25 cellular contexts compared by ENCODE assay signal in genomic region chr11:76334826-76335389, GRCh38. TPM values are rescaled to one million over a fixed set of nuclear protein-coding genes. Genes with fewer than 3 reads are reported as not detected.
DNase-seq lines count a peak whose midpoint lies in the region; ATAC-seq, FAIRE-seq and TF ChIP-seq lines count a peak whose summit lies in the region.
"Had no signal": no experiment of that assay in that cellular context is flagged by ENCODE, and none has a peak within 500 bp of the region (broad histone marks: within the 10 kb centered on the region; RNA-seq: fewer than 3 reads in every experiment).

No MANE protein-coding gene starts in this region.

- H2AFZ ChIP-seq in HepG2 (ENCODE audit: low read length): no peak overlapping the region

- H3K4me3 ChIP-seq in HepG2 (replicated peaks in 1 of 3; ENCODE audit: insufficient read depth in 1 of 3, low read depth in 2 of 3, low read length in 3 of 3) (no peak overlapping the region), right lobe of liver (no peak overlapping the region)
- H3K4me3 ChIP-seq: MG63, SJSA1 had no signal

- CTCF ChIA-PET in HepG2 (lab: Yijun Ruan, JAX; ENCODE audit: low intra/inter-chr PET ratio, low total read pairs): no interaction called here

- TF ChIP-seq RAD21 in HepG2 (CRISPR knock-in tag; IDR thresholded peaks at IDR 0.05): no peak
- TF ChIP-seq RAD21 in Ishikawa (IDR thresholded peaks at IDR 0.05; ENCODE audit: low read depth): no peak

- H3K27me3 ChIP-seq in HepG2 (ENCODE audit: control insufficient read depth in 1 of 2, insufficient read depth in 2 of 2, low read length in 2 of 2): no peaks in the 10 kb centered on the region
- H3K27me3 ChIP-seq in right lobe of liver: no peaks in the 10 kb centered on the region
- H3K27me3 ChIP-seq: MG63, SJSA1 had no signal

- TF ChIP-seq EP300 in HepG2 (IDR thresholded peaks at IDR 0.05; ENCODE audit: low read depth in 2 of 2, low read length in 2 of 2) (no peak), HepG2 (CRISPR knock-in tag; IDR thresholded peaks at IDR 0.05; ENCODE audit: borderline replicate concordance) (no peak), Ishikawa (IDR thresholded peaks at IDR 0.05; ENCODE audit: borderline replicate concordance) (no peak)

- H3K27ac ChIP-seq in HepG2 (ENCODE audit: extremely low read length, insufficient read depth, low read length) (no peak overlapping the region), right lobe of liver (no peak overlapping the region)
- H3K27ac ChIP-seq: SJSA1 had no signal

- TF ChIP-seq CTCF in HepG2 (CRISPR knock-in tag; IDR thresholded peaks at IDR 0.05): no peak
- no peak for TF ChIP-seq CTCF in right lobe of liver (IDR thresholded peaks at IDR 0.05)

- no peak overlapping the region for H3K9ac ChIP-seq in HepG2 (ENCODE audit: insufficient read depth, low read depth, low read length)

- no peak for DNase-seq in HepG2 (ENCODE audit: low spot score)
- DNase-seq in right lobe of liver: no peak
- peak; percentile 12 for DNase-seq in ecto neural progenitor cell (ENCODE audit: low spot score)
- DNase-seq in urothelium cell line (ENCODE audit: low spot score): no peak
- no peak for DNase-seq in HTR-8/SVneo (ENCODE audit: insufficient read length, low spot score)
- no peak for DNase-seq in NK-92 treated with Interleukin-12 subunit alpha and Interleukin-12 subunit beta, amount 100 ng/mL, for 24 hours (lab: John Stamatoyannopoulos, UW)
- DNase-seq: 8988T; CD4-positive, alpha-beta memory T cell; COR-L47; H7; HFFc6; MG63; NCI-H2029; NCI-H446; NCI-H524 treated with DMSO at 0.1 percent for 48 hours; NCI-H774; Right ventricle myocardium superior; RPMI8226; T-cell had no signal

- no peaks in the 10 kb centered on the region for H4K20me1 ChIP-seq in HepG2 (ENCODE audit: insufficient read depth, low read length)

- 85% methylated on average over 5 of the region's 5 CpGs for WGBS in HepG2 (ENCODE audit: low lambda C conversion rate)
- 92% methylated on average over 3 of the region's 5 CpGs for WGBS in right lobe of liver (ENCODE audit: insufficient coverage, low coverage, low lambda C conversion rate, missing lambda C conversion rate)

- POLR2A ChIA-PET in HepG2 (lab: Yijun Ruan, JAX): no interaction called here

- H3K36me3 ChIP-seq in HepG2 (replicated peaks in 1 of 2; ENCODE audit: control insufficient read depth in 1 of 2, insufficient read depth in 2 of 2, low read length in 2 of 2): no peaks in the 10 kb centered on the region
- no peaks in the 10 kb centered on the region for H3K36me3 ChIP-seq in right lobe of liver
- H3K36me3 ChIP-seq: MG63, SJSA1 had no signal

- intact Hi-C loops in HepG2 (cut with micrococcal nuclease; ENCODE audit: unreplicated experiment): no loop called here
- intact Hi-C loops in right lobe of liver (cut with DNase I): no loop called here

- TF ChIP-seq POLR2A in HepG2 (IDR thresholded peaks at IDR 0.05; ENCODE audit: insufficient read depth in 1 of 2, low read depth in 2 of 2, low read length in 2 of 2) (no peak), right lobe of liver (IDR thresholded peaks at IDR 0.05) (no peak)

- no peak for ATAC-seq in HepG2
- ATAC-seq in right lobe of liver: no peak
- ATAC-seq in GM18873 (IDR thresholded peaks at IDR 0.05; ENCODE audit: low FRiP score, unreplicated experiment): no peak
- ATAC-seq: T-cell had no signal

- in situ Hi-C loops in HepG2 (cut with HindIII; ENCODE audit: extremely low pct_ligation_motif_present, low pct_unique_long_range_greater_than_20kb): no loop called here

- no TSS peak for BruUV-seq in HepG2 (replicated peaks; lab: Mats Ljungman, UMichigan)

- H3K4me2 ChIP-seq in HepG2 (ENCODE audit: low read depth, low read length): no peak overlapping the region

- H3K4me1 ChIP-seq in HepG2 (ENCODE audit: insufficient read depth, low read length): peaks cover 9% of the 10 kb centered on the region
- H3K4me1 ChIP-seq in right lobe of liver: no peaks in the 10 kb centered on the region
- H3K4me1 ChIP-seq: SJSA1 had no signal

- H3K79me2 ChIP-seq in HepG2 (ENCODE audit: insufficient read depth, low read length): no peaks in the 10 kb centered on the region

- peaks cover 22% of the 10 kb centered on the region for H3K9me3 ChIP-seq in HepG2 (ENCODE audit: low read length)
- H3K9me3 ChIP-seq in right lobe of liver: no peaks in the 10 kb centered on the region
- H3K9me3 ChIP-seq: MG63, SJSA1 had no signal

- FAIRE-seq in HepG2 (lab: Jason Lieb, UNC): no peak
- peak; percentile 37 for FAIRE-seq in urothelium cell line (lab: Jason Lieb, UNC)
- FAIRE-seq in HTR-8/SVneo (lab: Jason Lieb, UNC): no peak
- FAIRE-seq: G401.6, GM12891, GM19239 had no signal

TF ChIP-seq in HepG2, 621 proteins besides CTCF, POLR2A, EP300 and RAD21:
- TF ChIP-seq CEBPB (IDR thresholded peaks at IDR 0.05; ENCODE audit: borderline replicate concordance, low read depth, low read length) (peak; percentile 55), RBFOX2 (IDR thresholded peaks at IDR 0.05; ENCODE audit: low read depth, low read length) (no peak), ZNF335 (CRISPR knock-in tag; IDR thresholded peaks at IDR 0.05) (no peak), RORA (CRISPR knock-in tag; IDR thresholded peaks at IDR 0.05) (no peak)

TF ChIP-seq in Ishikawa, 13 proteins besides CTCF, POLR2A, EP300 and RAD21:
- TF ChIP-seq CEBPB (IDR thresholded peaks at IDR 0.05) (peak; percentile 55), TAF1 (IDR thresholded peaks at IDR 0.05; ENCODE audit: low read depth) (no peak)
TF ChIP-seq in Ishikawa: peak in this region for 1.

RNA-seq across cellular contexts. Expression of gene THAP12, which starts 46.0 kb away (rescaled TPM):
- total RNA-seq in HepG2 (2016; rRNA removed; fragmentation: Illumina TruSeq; extraction: Trizol) (51.3 and 74.3 TPM in 2 replicates), right lobe of liver (10 to 100 TPM; 11.5 to 15.8 (median 12.5) TPM)
- 12.1 and 16.8 TPM in 2 replicates for total RNA-seq in HepG2 (2016; cell fraction: cytosol; rRNA removed; fragmentation: Illumina TruSeq; extraction: Trizol; ENCODE audit: low read depth)
- total RNA-seq in HepG2 (2016; cell fraction: insoluble cytoplasmic fraction; rRNA removed; fragmentation: Illumina TruSeq; extraction: Trizol): 50.5 and 71.4 TPM in 2 replicates
- total RNA-seq in HepG2 (2016; cell fraction: membrane; rRNA removed; fragmentation: Illumina TruSeq; extraction: Trizol): 60.5 and 71.9 TPM in 2 replicates
- total RNA-seq in HepG2 (2016; cell fraction: nucleus; rRNA removed; fragmentation: Illumina TruSeq; extraction: Trizol): 32.5 and 35.7 TPM in 2 replicates
- 14.8 and 18.8 TPM in 2 replicates for polyA plus RNA-seq in HepG2 (2011; rRNA removed)
- 7.0 and 12.9 TPM in 2 replicates for polyA plus RNA-seq in HepG2 (2011; cell fraction: cytosol; rRNA removed)
- polyA plus RNA-seq in HepG2 (2011; cell fraction: nucleus; rRNA removed): 4.3 and 5.7 TPM in 2 replicates
- polyA plus RNA-seq in HepG2 (2012): 21.7 and 26.2 TPM in 2 replicates
- 14.2 and 14.3 TPM in 2 replicates for polyA plus RNA-seq in HepG2 (2016; cell fraction: cytosol; fragmentation: Illumina TruSeq; extraction: Trizol; ENCODE audit: low read depth)
- polyA plus RNA-seq in HepG2 (2016; cell fraction: insoluble cytoplasmic fraction; fragmentation: Illumina TruSeq; extraction: Trizol; ENCODE audit: low read depth): 60.0 and 64.8 TPM in 2 replicates
- polyA plus RNA-seq in HepG2 (2016; cell fraction: membrane; fragmentation: Illumina TruSeq; extraction: Trizol; ENCODE audit: low read depth): 44.9 and 48.1 TPM in 2 replicates
- 36.4 and 40.3 TPM in 2 replicates for polyA plus RNA-seq in HepG2 (2016; cell fraction: nucleus; fragmentation: Illumina TruSeq; extraction: Trizol; ENCODE audit: insufficient read depth, low read depth)
- polyA minus RNA-seq in HepG2 (2011; rRNA and poly(A)+ RNA removed; ENCODE audit: low replicate concordance): 6.1 and 17.9 TPM in 2 replicates
- polyA minus RNA-seq in HepG2 (2011; cell fraction: cytosol; rRNA and poly(A)+ RNA removed): 11.9 and 17.2 TPM in 2 replicates
- 28.1 and 31.5 TPM in 2 replicates for polyA minus RNA-seq in HepG2 (2011; cell fraction: nucleus; rRNA and poly(A)+ RNA removed)

RNA-seq across cellular contexts. Expression of gene GVQW3, which starts 46.2 kb away (rescaled TPM):
- 2.9 and 5.6 TPM in 2 replicates for total RNA-seq in HepG2 (2016; rRNA removed; fragmentation: Illumina TruSeq; extraction: Trizol)
- total RNA-seq in HepG2 (2016; cell fraction: cytosol; rRNA removed; fragmentation: Illumina TruSeq; extraction: Trizol; ENCODE audit: low read depth): 1.2 and 1.4 TPM in 2 replicates
- total RNA-seq in HepG2 (2016; cell fraction: insoluble cytoplasmic fraction; rRNA removed; fragmentation: Illumina TruSeq; extraction: Trizol): 4.0 and 4.7 TPM in 2 replicates
- 2.4 and 3.0 TPM in 2 replicates for total RNA-seq in HepG2 (2016; cell fraction: membrane; rRNA removed; fragmentation: Illumina TruSeq; extraction: Trizol)
- total RNA-seq in HepG2 (2016; cell fraction: nucleus; rRNA removed; fragmentation: Illumina TruSeq; extraction: Trizol): 14.0 and 15.9 TPM in 2 replicates
- polyA plus RNA-seq in HepG2 (2011; rRNA removed): 5.0 and 5.4 TPM in 2 replicates
- 2.1 and 2.4 TPM in 2 replicates for polyA plus RNA-seq in HepG2 (2011; cell fraction: cytosol; rRNA removed)
- polyA plus RNA-seq in HepG2 (2011; cell fraction: nucleus; rRNA removed): 8.6 and 13.2 TPM in 2 replicates
- 2.7 and 4.3 TPM in 2 replicates for polyA plus RNA-seq in HepG2 (2012)
- 0.47 and 0.55 TPM in 2 replicates for polyA plus RNA-seq in HepG2 (2016; cell fraction: cytosol; fragmentation: Illumina TruSeq; extraction: Trizol; ENCODE audit: low read depth)
- 1.3 and 2.2 TPM in 2 replicates for polyA plus RNA-seq in HepG2 (2016; cell fraction: insoluble cytoplasmic fraction; fragmentation: Illumina TruSeq; extraction: Trizol; ENCODE audit: low read depth)
- polyA plus RNA-seq in HepG2 (2016; cell fraction: membrane; fragmentation: Illumina TruSeq; extraction: Trizol; ENCODE audit: low read depth): 1.2 and 1.4 TPM in 2 replicates
- polyA plus RNA-seq in HepG2 (2016; cell fraction: nucleus; fragmentation: Illumina TruSeq; extraction: Trizol; ENCODE audit: insufficient read depth, low read depth): 11.5 TPM in 2 replicates
- 5.4 and 9.4 TPM in 2 replicates for polyA minus RNA-seq in HepG2 (2011; rRNA and poly(A)+ RNA removed; ENCODE audit: low replicate concordance)
- polyA minus RNA-seq in HepG2 (2011; cell fraction: cytosol; rRNA and poly(A)+ RNA removed): 1.5 and 1.7 TPM in 2 replicates
- 13.8 and 16.8 TPM in 2 replicates for polyA minus RNA-seq in HepG2 (2011; cell fraction: nucleus; rRNA and poly(A)+ RNA removed)
- under 1 TPM in 5 of 6 experiments, not detected in 1; 0.32 to 0.84 (median 0.49) TPM for total RNA-seq in right lobe of liver
